In genomic region chr20:57213291-57213690, GRCh38 we compare ENCODE assay signal across 1 cellular context.
TF ChIP-seq lines count a peak whose summit lies in the region.

No MANE protein-coding gene starts in this region.

TF ChIP-seq in H1, 55 proteins besides CTCF, POLR2A, EP300 and RAD21:
- TF ChIP-seq CBX5 (IDR thresholded peaks at IDR 0.05; ENCODE audit: low read depth, low read length) (no peak), CHD1 (IDR thresholded peaks at IDR 0.05; ENCODE audit: low read depth, low read length) (no peak), CHD2 (IDR thresholded peaks at IDR 0.05; ENCODE audit: low read length) (no peak), SP4 (IDR thresholded peaks at IDR 0.05; ENCODE audit: low read length) (no peak), POU5F1 (IDR thresholded peaks at IDR 0.05; ENCODE audit: low read depth, low read length) (no peak), GABPA (IDR thresholded peaks at IDR 0.05; ENCODE audit: borderline replicate concordance, insufficient read depth, low read length) (no peak), SUZ12 (IDR thresholded peaks at IDR 0.05; ENCODE audit: low read length) (no peak), MAFK (IDR thresholded peaks at IDR 0.05; ENCODE audit: low read depth, low read length) (no peak), KDM4A (IDR thresholded peaks at IDR 0.05; ENCODE audit: low read depth, low read length, severe bottlenecking) (no peak), HDAC6 (IDR thresholded peaks at IDR 0.05; ENCODE audit: low read depth, low read length) (no peak), ATF3 (IDR thresholded peaks at IDR 0.05; ENCODE audit: insufficient read depth, low read depth, low read length) (no peak), SIX5 (IDR thresholded peaks at IDR 0.05; ENCODE audit: low read depth, low read length) (no peak), ZNF274 (IDR thresholded peaks at IDR 0.05; ENCODE audit: borderline replicate concordance, extremely low read depth, low read length) (no peak), NANOG (IDR thresholded peaks at IDR 0.05; ENCODE audit: insufficient read depth, low read depth, low read length, poor library complexity, severe bottlenecking) (no peak)
